ENCODE assay signal across 8 cellular contexts in genomic region chr22:39534591-39535301, GRCh38. TPM values are rescaled to one million over a fixed set of nuclear protein-coding genes. Genes with fewer than 3 reads are reported as not detected.
A peak's percentile ranks its signal among the peaks of the same experiment; 100 is the strongest.
DNase-seq lines count a peak whose midpoint lies in the region; ATAC-seq and TF ChIP-seq lines count a peak whose summit lies in the region.

No MANE protein-coding gene starts in this region.

- TF ChIP-seq CTCF in MM.1S (IDR thresholded peaks at IDR 0.05; ENCODE audit: low read length) (peak; percentile 92), brain (conservative IDR thresholded peaks at IDR 0.05) (peak; percentile 98 to 99)

- no peaks in the 10 kb centered on the region for H3K36me3 ChIP-seq in MM.1S (replicated peaks; ENCODE audit: insufficient read depth, low read length)

- H3K4me2 ChIP-seq in MM.1S (ENCODE audit: low read depth, low read length): peak overlapping the region; percentile 63; the same call in 1 of the 2 replicates

- no peak for ATAC-seq in HG02610 (IDR thresholded peaks at IDR 0.05; ENCODE audit: unreplicated experiment)

- H3K9me2 ChIP-seq in MM.1S (replicated peaks; ENCODE audit: insufficient read depth, low read length): no peaks in the 10 kb centered on the region

- H3F3A ChIP-seq in MM.1S (ENCODE audit: insufficient read depth, low read length): peaks cover 14% of the 10 kb centered on the region

- H2AFZ ChIP-seq in MM.1S (ENCODE audit: low read length): peak overlapping the region; percentile 83

- no peaks in the 10 kb centered on the region for H3K27me3 Mint-ChIP-seq in brain

- peaks cover 62% of the 10 kb centered on the region for H3K4me1 Mint-ChIP-seq in brain

- peaks cover 29% of the 10 kb centered on the region for H3K79me2 ChIP-seq in MM.1S (ENCODE audit: low read length)

- no peak overlapping the region for H3K9ac ChIP-seq in MM.1S (ENCODE audit: low read length)

- no peaks in the 10 kb centered on the region for H3K27me3 ChIP-seq in MM.1S (replicated peaks; ENCODE audit: insufficient read depth, low read length)

- peak overlapping the region; percentile 21; the same call in 1 of the 2 replicates for H3K4me3 ChIP-seq in MM.1S (ENCODE audit: low read length)

- H3K27ac ChIP-seq in MM.1S (ENCODE audit: low read length): no peak overlapping the region

- H4K20me1 ChIP-seq in MM.1S (ENCODE audit: insufficient read depth, low read length): no peaks in the 10 kb centered on the region

- DNase-seq in GM03348 (ENCODE audit: low spot score) (peak; percentile 91), MM.1S (peak; percentile 78), UCSD-AML1 (lab: John Stamatoyannopoulos, UW; ENCODE audit: unreplicated experiment) (peak; percentile 79), inferior parietal cortex (ENCODE audit: extremely low spot score) (peak; percentile 82), putamen (ENCODE audit: low spot score) (no peak)
- peak; percentile 54 to 76 for DNase-seq in stimulated activated CD4-positive, alpha-beta T cell treated with anti-CD3 and anti-CD28 coated beads, Interleukin-1b, Interleukin-23, amount 100 ng/mL, for 1 hour (ENCODE audit: low read depth in 2 of 2)

- peak overlapping the region in 4 of 5 experiments; percentile 59 to 87 (median 72) for H3K27ac Mint-ChIP-seq in brain

- H3K9me3 Mint-ChIP-seq in brain: peaks cover 0 to 4% (median 0%) of the 10 kb centered on the region in 5 experiments

- H3K4me1 ChIP-seq in MM.1S (ENCODE audit: low read length): peaks cover 18% of the 10 kb centered on the region

- no peaks in the 10 kb centered on the region for H3K9me3 ChIP-seq in MM.1S (replicated peaks; ENCODE audit: insufficient read depth, low read length)

- H3K4me3 Mint-ChIP-seq in brain: peak overlapping the region; percentile 49 to 74 (median 69)

- H3K36me3 Mint-ChIP-seq in brain: peaks cover 23% of the 10 kb centered on the region

RNA-seq across cellular contexts. Expression of gene RPS19BP1, which starts 2.2 kb away (rescaled TPM):
- polyA plus RNA-seq in brain (ENCODE audit: insufficient read depth, low read depth, low replicate concordance): 116 TPM

RNA-seq across cellular contexts. Expression of gene ATF4, which starts 14.4 kb away (rescaled TPM):
- polyA plus RNA-seq in brain (ENCODE audit: insufficient read depth, low read depth, low replicate concordance): 435 TPM

RNA-seq across cellular contexts. Expression of gene MIEF1, which starts 32.7 kb away (rescaled TPM):
- polyA plus RNA-seq in brain (ENCODE audit: insufficient read depth, low read depth, low replicate concordance): 22.5 TPM

RNA-seq across cellular contexts. Expression of gene CACNA1I, which starts 35.8 kb away (rescaled TPM):
- polyA plus RNA-seq in brain (ENCODE audit: insufficient read depth, low read depth, low replicate concordance): 2.2 TPM
